In the genomic region with DNA sequence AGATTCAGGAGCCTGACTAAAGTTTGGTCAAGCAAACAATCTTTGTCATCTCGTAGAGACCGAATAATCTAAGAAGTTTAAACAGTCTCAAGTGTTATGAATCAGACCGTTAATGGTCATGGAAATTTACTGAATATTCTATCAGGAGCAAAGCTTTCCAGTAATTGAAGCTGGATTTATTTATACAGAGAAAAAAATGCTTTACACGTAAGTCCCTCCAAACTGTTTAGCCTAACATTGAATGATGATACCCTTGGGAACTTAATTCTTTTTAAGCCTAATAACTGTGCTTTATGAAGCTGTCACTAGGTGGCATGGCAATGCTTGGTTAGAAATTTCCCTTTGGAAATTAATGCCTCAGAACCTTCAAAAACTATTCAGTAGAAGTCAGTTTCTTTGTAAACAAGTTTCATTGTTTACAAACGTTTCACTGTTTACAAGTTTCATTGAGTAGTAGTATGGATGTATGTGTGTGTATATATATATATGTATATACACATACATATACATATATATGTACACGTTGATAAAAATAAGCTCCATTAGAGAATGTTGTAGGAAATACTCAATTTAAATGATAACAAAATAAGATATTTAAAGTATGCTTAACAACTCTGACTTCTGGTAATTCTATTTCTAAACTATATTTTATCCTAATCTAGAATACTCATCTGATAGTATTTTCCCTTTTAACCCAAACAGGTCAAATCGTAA, we compare ENCODE assay signal across 9 cellular contexts. TPM values are rescaled to one million over a fixed set of nuclear protein-coding genes. Genes with fewer than 3 reads are reported as not detected.
DNase-seq lines count a peak whose midpoint lies in the region; ATAC-seq and TF ChIP-seq lines count a peak whose summit lies in the region.
"Had no signal": no experiment of that assay in that cellular context is flagged by ENCODE, and none has a peak within 500 bp of the region (broad histone marks: within the 10 kb centered on the region; RNA-seq: fewer than 3 reads in every experiment).

No MANE protein-coding gene starts in this region.

- H3K27ac ChIP-seq in ACC112 (ENCODE audit: low read depth, low read length), result peak overlapping the region; percentile 68

- H3K27me3 Mint-ChIP-seq in endothelial cell (ENCODE audit: unreplicated experiment), result no peaks in the 10 kb centered on the region
- no peaks in the 10 kb centered on the region for H3K27me3 Mint-ChIP-seq in activated T-helper 2 cell treated with anti-CD3 and anti-CD28 coated beads, Interferon-gamma antibody, Interleukin-2, Interleukin-4, amounts not matched to agents 10 μg/mL and 5 μg/mL and 100 μg/mL, durations not matched to agents 14 hours and 24 hours and 36 hours (ENCODE audit: low read depth)
- H3K27me3 Mint-ChIP-seq: effector memory CD8-positive, alpha-beta T cell had no signal

- H3K36me3 ChIP-seq in ACC112 (ENCODE audit: insufficient read depth, low read length) (no peaks in the 10 kb centered on the region), NT2/D1 (ENCODE audit: insufficient read depth, insufficient read length, low read length) (no peaks in the 10 kb centered on the region), mucosa of descending colon (ENCODE audit: low read depth) (no peaks in the 10 kb centered on the region)

- peaks cover 8% of the 10 kb centered on the region for H3K4me1 ChIP-seq in ACC112 (ENCODE audit: control insufficient read depth, insufficient read depth, low read length, unreplicated experiment)
- H3K4me1 ChIP-seq in NT2/D1 (ENCODE audit: insufficient read depth, insufficient read length), result no peaks in the 10 kb centered on the region
- H3K4me1 ChIP-seq in mucosa of descending colon (ENCODE audit: low read depth), result peaks cover 16% of the 10 kb centered on the region

- H3K27me3 ChIP-seq in ACC112 (ENCODE audit: insufficient read depth, low read length) (no peaks in the 10 kb centered on the region), NT2/D1 (ENCODE audit: insufficient read depth, insufficient read length) (no peaks in the 10 kb centered on the region)

- H3K4me1 Mint-ChIP-seq in endothelial cell (ENCODE audit: unreplicated experiment), result no peaks in the 10 kb centered on the region
- H3K4me1 Mint-ChIP-seq in activated T-helper 2 cell treated with anti-CD3 and anti-CD28 coated beads, Interferon-gamma antibody, Interleukin-2, Interleukin-4, amounts not matched to agents 10 μg/mL and 5 μg/mL and 100 μg/mL, durations not matched to agents 14 hours and 24 hours and 36 hours (ENCODE audit: low read depth), result no peaks in the 10 kb centered on the region

- ATAC-seq in HG03558 (IDR thresholded peaks at IDR 0.05; ENCODE audit: extremely low read depth, unreplicated experiment) (peak; percentile 56), mucosa of descending colon (peak; percentile 62)
- ATAC-seq: effector memory CD8-positive, alpha-beta T cell had no signal

- H3K4me3 Mint-ChIP-seq in endothelial cell (ENCODE audit: unreplicated experiment), result no peak overlapping the region
- no peak overlapping the region for H3K4me3 Mint-ChIP-seq in activated T-helper 2 cell treated with anti-CD3 and anti-CD28 coated beads, Interferon-gamma antibody, Interleukin-2, Interleukin-4, amounts not matched to agents 10 μg/mL and 5 μg/mL and 100 μg/mL, durations not matched to agents 14 hours and 24 hours and 36 hours (ENCODE audit: low read depth)
- H3K4me3 Mint-ChIP-seq: effector memory CD8-positive, alpha-beta T cell had no signal

- H3K36me3 Mint-ChIP-seq in endothelial cell (ENCODE audit: low read depth, unreplicated experiment), result no peaks in the 10 kb centered on the region
- no peaks in the 10 kb centered on the region for H3K36me3 Mint-ChIP-seq in activated T-helper 2 cell treated with anti-CD3 and anti-CD28 coated beads, Interferon-gamma antibody, Interleukin-2, Interleukin-4, amounts not matched to agents 10 μg/mL and 5 μg/mL and 100 μg/mL, durations not matched to agents 14 hours and 24 hours and 36 hours (ENCODE audit: low read depth)

- intact Hi-C loops in mucosa of descending colon (cut with DNase I, micrococcal nuclease), result loop anchor here (5.0 to 10.0 kb wide), 2 partner anchors 318 to 320 kb away; no protein-coding TSS in a partner anchor
- intact Hi-C loops in activated T-helper 2 cell treated with anti-CD3 and anti-CD28 coated beads, Interferon-gamma antibody, Interleukin-2, Interleukin-4, amounts not matched to agents 10 μg/mL and 5 μg/mL and 100 μg/mL, durations not matched to agents 14 hours and 24 hours and 36 hours (cut with micrococcal nuclease), result loop anchor here (2.0 to 10.0 kb wide), 3 partner anchors 170 to 500 kb away; no protein-coding TSS in a partner anchor

- TF ChIP-seq CTCF in GM10266 (IDR thresholded peaks at IDR 0.05; ENCODE audit: control insufficient read depth, insufficient read depth, low read depth, missing control alignments) (peak; percentile 74), endothelial cell (IDR thresholded peaks at IDR 0.05; ENCODE audit: unreplicated experiment) (peak; percentile 62), mucosa of descending colon (IDR thresholded peaks at IDR 0.05) (peak; percentile 75)

- H3K4me3 ChIP-seq in ACC112 (ENCODE audit: low read depth, low read length), result peak overlapping the region; percentile 71
- H3K4me3 ChIP-seq in NT2/D1 (ENCODE audit: insufficient read length, low read depth), result no peak overlapping the region
- no peak overlapping the region for H3K4me3 ChIP-seq in mucosa of descending colon

- H3K9me3 ChIP-seq in NT2/D1 (ENCODE audit: insufficient read depth, low read length), result no peaks in the 10 kb centered on the region
- H3K9me3 ChIP-seq in mucosa of descending colon, result no peaks in the 10 kb centered on the region

- H3K79me2 ChIP-seq in ACC112 (ENCODE audit: control insufficient read depth, insufficient read depth, low read length, unreplicated experiment), result no peaks in the 10 kb centered on the region

- H3K9ac ChIP-seq in NT2/D1 (ENCODE audit: insufficient read length, low read depth), result no peak overlapping the region

- H3K27ac Mint-ChIP-seq in endothelial cell (ENCODE audit: unreplicated experiment), result no peak overlapping the region
- no peak overlapping the region for H3K27ac Mint-ChIP-seq in activated T-helper 2 cell treated with anti-CD3 and anti-CD28 coated beads, Interferon-gamma antibody, Interleukin-2, Interleukin-4, amounts not matched to agents 10 μg/mL and 5 μg/mL and 100 μg/mL, durations not matched to agents 14 hours and 24 hours and 36 hours
- H3K27ac Mint-ChIP-seq: effector memory CD8-positive, alpha-beta T cell had no signal

- DNase-seq in GM10266 (ENCODE audit: extremely low spot score) (peak; percentile 19), NT2/D1 (ENCODE audit: low read depth, low spot score) (peak; percentile 8), endothelial cell (ENCODE audit: low spot score) (no peak), mucosa of descending colon (peak in 1 of 3 donors; percentile 36), T-helper 9 cell (no peak)
- DNase-seq in activated T-helper 2 cell treated with anti-CD3 and anti-CD28 coated beads, Interferon-gamma antibody, Interleukin-2, Interleukin-4, amounts not matched to agents 10 μg/mL and 5 μg/mL and 100 μg/mL, durations not matched to agents 14 hours and 24 hours and 36 hours (ENCODE audit: low spot score), result no peak

- H3K9me3 Mint-ChIP-seq in endothelial cell (ENCODE audit: unreplicated experiment), result no peaks in the 10 kb centered on the region
- no peaks in the 10 kb centered on the region for H3K9me3 Mint-ChIP-seq in activated T-helper 2 cell treated with anti-CD3 and anti-CD28 coated beads, Interferon-gamma antibody, Interleukin-2, Interleukin-4, amounts not matched to agents 10 μg/mL and 5 μg/mL and 100 μg/mL, durations not matched to agents 14 hours and 24 hours and 36 hours
- H3K9me3 Mint-ChIP-seq: effector memory CD8-positive, alpha-beta T cell had no signal

- H2AFZ ChIP-seq in ACC112 (ENCODE audit: low read length, unreplicated experiment), result peak overlapping the region; percentile 98

RNA-seq across cellular contexts. Expression of gene DEPDC4, which starts 32.1 kb away (rescaled TPM):
- total RNA-seq in endothelial cell (ENCODE audit: unreplicated experiment) (0.82 TPM), mucosa of descending colon (1 to 10 TPM; 1.1 to 2.5 (median 2.1) TPM)
- total RNA-seq in activated T-helper 2 cell treated with anti-CD3 and anti-CD28 coated beads, Interferon-gamma antibody, Interleukin-2, Interleukin-4, amounts not matched to agents 10 μg/mL and 5 μg/mL and 100 μg/mL, durations not matched to agents 14 hours and 24 hours and 36 hours, result 1.7 and 1.8 TPM in 2 replicates

RNA-seq across cellular contexts. Expression of gene SCYL2, which starts 32.2 kb away (rescaled TPM):
- total RNA-seq in endothelial cell (ENCODE audit: unreplicated experiment), result 56.9 TPM
- total RNA-seq in mucosa of descending colon, result 10 to 100 TPM; 56.8 to 64.6 (median 63.4) TPM
- total RNA-seq in activated T-helper 2 cell treated with anti-CD3 and anti-CD28 coated beads, Interferon-gamma antibody, Interleukin-2, Interleukin-4, amounts not matched to agents 10 μg/mL and 5 μg/mL and 100 μg/mL, durations not matched to agents 14 hours and 24 hours and 36 hours, result 31.8 and 34.5 TPM in 2 replicates

RNA-seq across cellular contexts. Expression of gene ACTR6, which starts 34.1 kb away (rescaled TPM):
- total RNA-seq in endothelial cell (ENCODE audit: unreplicated experiment) (20.4 TPM), mucosa of descending colon (10 to 100 TPM; 20.4 to 26.5 (median 21.4) TPM)
- total RNA-seq in activated T-helper 2 cell treated with anti-CD3 and anti-CD28 coated beads, Interferon-gamma antibody, Interleukin-2, Interleukin-4, amounts not matched to agents 10 μg/mL and 5 μg/mL and 100 μg/mL, durations not matched to agents 14 hours and 24 hours and 36 hours, result 40.4 and 42.1 TPM in 2 replicates

Comparison
In these comparisons a context has a peak if more than half of its experiments do, and no peak if none do; other contexts are left out.
1. DNase-seq: peak in GM10266 (single experiment) and NT2/D1 (single experiment); none in endothelial cell (single experiment), T-helper 9 cell (single experiment) and activated T-helper 2 cell treated with anti-CD3 and anti-CD28 coated beads, Interferon-gamma antibody, Interleukin-2, Interleukin-4, amounts not matched to agents 10 μg/mL and 5 μg/mL and 100 μg/mL, durations not matched to agents 14 hours and 24 hours and 36 hours (single experiment).
2. Peak in every context shown above with its lines, with median percentiles within 50 percentile points of each other: CTCF ChIP-seq.